ENCODE assay signal across 21 cellular contexts in the genomic region with DNA sequence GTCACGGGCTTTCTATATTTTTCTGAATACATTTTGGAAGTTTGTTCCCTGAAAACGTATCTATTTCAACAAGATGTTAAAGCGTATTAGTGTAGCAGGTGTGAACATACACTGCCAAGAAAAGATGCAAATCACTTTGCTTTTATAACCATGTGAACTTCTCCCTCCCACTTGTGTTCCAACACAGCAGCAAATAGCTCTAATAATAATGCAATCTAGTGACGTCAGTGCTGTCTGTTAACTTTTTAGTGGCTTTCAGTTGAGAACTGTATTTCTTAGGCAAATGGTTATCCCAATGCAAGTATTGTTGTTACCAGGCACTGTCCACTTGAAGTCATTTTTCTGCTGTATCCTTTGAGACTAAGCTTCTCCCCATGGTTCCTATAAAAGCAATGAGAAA.
DNase-seq lines count a peak whose midpoint lies in the region; ATAC-seq and TF ChIP-seq lines count a peak whose summit lies in the region.
"Had no signal": no experiment of that assay in that cellular context is flagged by ENCODE, and none has a peak within 500 bp of the region (broad histone marks: within the 10 kb centered on the region; RNA-seq: fewer than 3 reads in every experiment).

No MANE protein-coding gene starts in this region.

- H3K9me3 ChIP-seq in GM23248 (ENCODE audit: low read depth) (no peaks in the 10 kb centered on the region), trophoblast cell (ENCODE audit: insufficient read depth, low read depth, low read length) (no peaks in the 10 kb centered on the region)
- H3K9me3 ChIP-seq: Peyer's patch had no signal

- in situ Hi-C loops in GM23248 (cut with MboI) = no loop called here

- H2AK5ac ChIP-seq in trophoblast cell (ENCODE audit: low read length) = no peak overlapping the region

- peak overlapping the region; percentile 28 for H2BK120ac ChIP-seq in trophoblast cell (ENCODE audit: insufficient read depth, low read length, poor library complexity)

- peak overlapping the region; percentile 10 for H3K14ac ChIP-seq in trophoblast cell (ENCODE audit: low read length)

- no peak overlapping the region for H3K4me3 Mint-ChIP-seq in activated T-cell treated with anti-CD3 and anti-CD28 coated beads, Interleukin-2, amount 50 U/mL, for 4 hours
- H3K4me3 Mint-ChIP-seq: B cell; CD8-positive, alpha-beta T cell had no signal

- H3K23ac ChIP-seq in trophoblast cell (ENCODE audit: low read length) = no peak overlapping the region

- H3K79me2 ChIP-seq in GM23248 (ENCODE audit: insufficient read depth) = no peaks in the 10 kb centered on the region
- H3K79me2 ChIP-seq in trophoblast cell (ENCODE audit: control insufficient read depth, insufficient read depth, low read length, poor library complexity) = peaks cover 3% of the 10 kb centered on the region

- H3K4me1 ChIP-seq in GM23248 (ENCODE audit: insufficient read depth) (no peaks in the 10 kb centered on the region), trophoblast cell (ENCODE audit: control insufficient read depth in 1 of 2, insufficient read depth in 2 of 2, low read length in 2 of 2) (peaks cover 8 to 13% of the 10 kb centered on the region in 2 experiments)
- H3K4me1 ChIP-seq: Caco-2, Peyer's patch had no signal

- H3K4me3 ChIP-seq in GM23248 (no peak overlapping the region), choroid plexus epithelial cell (ENCODE audit: low read depth, low read length) (no peak overlapping the region), trophoblast cell (ENCODE audit: low read depth, low read length) (no peak overlapping the region)
- H3K4me3 ChIP-seq: Peyer's patch had no signal

- no peaks in the 10 kb centered on the region for H3K27me3 ChIP-seq in GM23248 (replicated peaks; ENCODE audit: insufficient read depth)
- H3K27me3 ChIP-seq in trophoblast cell (ENCODE audit: insufficient read depth, low read length) = no peaks in the 10 kb centered on the region
- H3K27me3 ChIP-seq: Peyer's patch had no signal

- no peaks in the 10 kb centered on the region for H3F3A ChIP-seq in GM23248 (ENCODE audit: insufficient read depth)

- no peak overlapping the region for H3K27ac ChIP-seq in GM23248
- no peak overlapping the region for H3K27ac ChIP-seq in trophoblast cell (ENCODE audit: low read depth, low read length)
- H3K27ac ChIP-seq: C4-2B, Peyer's patch had no signal

- H2BK5ac ChIP-seq in trophoblast cell (ENCODE audit: low read depth, low read length, poor library complexity) = no peak overlapping the region

- H4K12ac ChIP-seq in trophoblast cell (ENCODE audit: low read depth, low read length) = no peak overlapping the region

- no peak for ATAC-seq in activated T-cell treated with anti-CD3 and anti-CD28 coated beads, Interleukin-2, amount 50 U/mL, for 4 hours
- ATAC-seq: CD8-positive, alpha-beta T cell had no signal

- peak overlapping the region; percentile 72 for H4K91ac ChIP-seq in trophoblast cell (ENCODE audit: low read depth, low read length)

- peaks cover 25% of the 10 kb centered on the region for H3K79me1 ChIP-seq in trophoblast cell (ENCODE audit: low read length)

- H3K9me3 Mint-ChIP-seq in activated T-cell treated with anti-CD3 and anti-CD28 coated beads, Interleukin-2, amount 50 U/mL, for 4 hours = no peaks in the 10 kb centered on the region
- H3K9me3 Mint-ChIP-seq: CD8-positive, alpha-beta T cell had no signal

- H4K20me1 ChIP-seq in GM23248 (ENCODE audit: insufficient read depth) = no peaks in the 10 kb centered on the region

- H2BK12ac ChIP-seq in trophoblast cell (ENCODE audit: low read length) = peak overlapping the region; percentile 28

- TF ChIP-seq CTCF in choroid plexus epithelial cell (conservative IDR thresholded peaks at IDR 0.05; ENCODE audit: low read depth, low read length) = no peak

- H2AFZ ChIP-seq in GM23248 (no peak overlapping the region), trophoblast cell (ENCODE audit: insufficient read depth, low read length, poor library complexity) (no peak overlapping the region)

- no peak overlapping the region for H3K4ac ChIP-seq in trophoblast cell (ENCODE audit: low read depth, low read length)

- H3K18ac ChIP-seq in trophoblast cell (ENCODE audit: low read length) = peak overlapping the region; percentile 8

- DNase-seq in GM23248 (peak; percentile 1), NCI-H1048 (lab: John Stamatoyannopoulos, UW) (peak; percentile 8), choroid plexus epithelial cell (ENCODE audit: low read depth) (peak; percentile 30), trophoblast cell (no peak), OCI-M2 (lab: John Stamatoyannopoulos, UW; ENCODE audit: unreplicated experiment) (no peak), ureter (ENCODE audit: low spot score) (no peak), NCI-H510A (lab: John Stamatoyannopoulos, UW) (no peak)
- no peak for DNase-seq in activated T-cell treated with anti-CD3 and anti-CD28 coated beads, Interleukin-2, amount 50 U/mL, for 4 hours
- DNase-seq: Caco-2; CD8-positive, alpha-beta T cell; DMS79 treated with DMSO at 0.1 percent for 48 hours; GF-D8; Kasumi-1; NCI-H2029; NCI-H446 treated with DMSO at 0.1 percent for 48 hours; NCI-H748 treated with DMSO at 0.1 percent for 48 hours; NK-92 treated with Interleukin-12 subunit alpha and Interleukin-12 subunit beta, amount 100 ng/mL, for 24 hours; Peyer's patch; SHP77 treated with DMSO at 0.1 percent for 48 hours had no signal

- H3K36me3 Mint-ChIP-seq in activated T-cell treated with anti-CD3 and anti-CD28 coated beads, Interleukin-2, amount 50 U/mL, for 4 hours (ENCODE audit: insufficient read depth) = no peaks in the 10 kb centered on the region
- H3K36me3 Mint-ChIP-seq: CD8-positive, alpha-beta T cell had no signal

- H3K4me1 Mint-ChIP-seq in activated T-cell treated with anti-CD3 and anti-CD28 coated beads, Interleukin-2, amount 50 U/mL, for 4 hours (ENCODE audit: low read depth) = no peaks in the 10 kb centered on the region
- H3K4me1 Mint-ChIP-seq: B cell had no signal

- H3K9ac ChIP-seq in GM23248 = no peak overlapping the region
- H3K9ac ChIP-seq in trophoblast cell (ENCODE audit: low read length) = no peak overlapping the region

- H4K8ac ChIP-seq in trophoblast cell (ENCODE audit: low read depth, low read length) = no peak overlapping the region

- no peaks in the 10 kb centered on the region for H3K27me3 Mint-ChIP-seq in activated T-cell treated with anti-CD3 and anti-CD28 coated beads, Interleukin-2, amount 50 U/mL, for 4 hours (ENCODE audit: low read depth)
- H3K27me3 Mint-ChIP-seq: B cell had no signal

- WGBS in GM23248 (ENCODE audit: low coverage in 1 of 2, low lambda C conversion rate in 2 of 2, missing lambda C conversion rate in 2 of 2), 2 experiments = 74 to 77% methylated on average over 4 of the region's 4 CpGs
- WGBS in trophoblast cell (ENCODE audit: extremely low coverage, insufficient coverage, insufficient read length) = no CpG with 5 or more reads among the region's 4 CpGs

- no peaks in the 10 kb centered on the region for H3K9me2 ChIP-seq in GM23248 (ENCODE audit: insufficient read depth)

- H3K4me2 ChIP-seq in GM23248 (ENCODE audit: unreplicated experiment) (no peak overlapping the region), trophoblast cell (ENCODE audit: low read length) (no peak overlapping the region)

- no peaks in the 10 kb centered on the region for H3K36me3 ChIP-seq in GM23248 (ENCODE audit: low read depth)
- H3K36me3 ChIP-seq in trophoblast cell (ENCODE audit: control insufficient read depth in 1 of 2, insufficient read depth in 2 of 2, low read length in 2 of 2) = no peaks in the 10 kb centered on the region
- H3K36me3 ChIP-seq: Peyer's patch had no signal

Comparison
In these comparisons a context has a peak if more than half of its experiments do, and no peak if none do; other contexts are left out.
1. DNase-seq: peak in GM23248 (single experiment), NCI-H1048 (single experiment) and choroid plexus epithelial cell (single experiment); none in trophoblast cell (0 of 2), activated T-cell treated with anti-CD3 and anti-CD28 coated beads, Interleukin-2, amount 50 U/mL, for 4 hours (single experiment), OCI-M2 (single experiment), ureter (single experiment) and NCI-H510A (single experiment).